ENCODE assay signal across 19 cellular contexts in the genomic region with DNA sequence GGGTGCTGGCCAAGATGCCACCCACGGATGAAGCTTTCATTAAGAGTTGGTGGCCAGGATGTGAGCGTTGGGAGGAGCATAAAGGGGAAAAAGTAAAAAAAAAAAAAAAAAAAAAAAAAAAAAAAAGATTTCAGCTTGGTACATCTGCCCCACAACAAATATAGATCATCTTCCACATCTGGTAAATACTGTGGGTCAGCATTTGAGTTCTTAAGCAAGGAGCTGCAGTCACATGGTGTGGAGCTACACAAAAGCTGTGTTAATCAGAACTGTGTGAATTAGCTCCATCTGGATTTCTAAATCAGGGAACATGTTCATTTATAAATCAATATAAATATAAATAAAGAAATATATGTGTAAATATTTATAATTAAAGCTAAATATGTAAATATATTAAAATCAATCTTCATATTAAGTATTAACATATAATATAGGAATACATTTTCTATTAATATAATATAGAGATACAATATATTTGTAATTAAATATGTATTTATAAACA.
"Had no signal": no experiment of that assay in that cellular context is flagged by ENCODE, and none has a peak within 500 bp of the region (broad histone marks: within the 10 kb centered on the region; RNA-seq: fewer than 3 reads in every experiment).

No MANE protein-coding gene starts in this region.

- H3K9me3 Mint-ChIP-seq: activated CD4-positive, alpha-beta memory T cell treated with anti-CD3 and anti-CD28 coated beads, Interleukin-2, amount 10 ng/mL, durations not matched to agents 7 days and 5 days had no signal

- H3K4me3 Mint-ChIP-seq: activated CD4-positive, alpha-beta memory T cell treated with anti-CD3 and anti-CD28 coated beads, Interleukin-2, amount 10 ng/mL, durations not matched to agents 7 days and 5 days; activated CD4-positive, alpha-beta T cell treated with anti-CD3 and anti-CD28 coated beads for 36 hours; activated CD8-positive, alpha-beta memory T cell treated with anti-CD3 and anti-CD28 coated beads, Interleukin-2, amount 10 ng/mL, durations not matched to agents 7 days and 5 days; activated naive CD8-positive, alpha-beta T cell; nephron; stimulated activated effector memory CD8-positive, alpha-beta T cell treated with anti-CD3 and anti-CD28 coated beads, Interleukin-12 subunit alpha, Interleukin-12 subunit beta, amount 100 ng/mL, for 72 hours had no signal

- H3K27ac ChIP-seq: colonic mucosa, gastroesophageal sphincter, heart left ventricle, left ventricle myocardium inferior, testis, upper lobe of left lung, WERI-Rb-1 had no signal

- H3K4me3 ChIP-seq: colonic mucosa, gastroesophageal sphincter, heart left ventricle, left ventricle myocardium inferior, testis, upper lobe of left lung had no signal

- H3K27ac Mint-ChIP-seq: activated CD4-positive, alpha-beta memory T cell treated with anti-CD3 and anti-CD28 coated beads, Interleukin-2, amount 10 ng/mL, durations not matched to agents 7 days and 5 days; activated CD4-positive, alpha-beta T cell treated with anti-CD3 and anti-CD28 coated beads for 36 hours; activated CD8-positive, alpha-beta memory T cell treated with anti-CD3 and anti-CD28 coated beads, Interleukin-2, amount 10 ng/mL, durations not matched to agents 7 days and 5 days; activated naive CD8-positive, alpha-beta T cell; nephron; progenitor cell of endocrine pancreas; stimulated activated effector memory CD8-positive, alpha-beta T cell treated with anti-CD3 and anti-CD28 coated beads, Interleukin-12 subunit alpha, Interleukin-12 subunit beta, amount 100 ng/mL, for 72 hours had no signal

- H3K4me1 ChIP-seq: colonic mucosa, gastroesophageal sphincter, left ventricle myocardium inferior, testis, upper lobe of left lung had no signal

- ATAC-seq: activated CD4-positive, alpha-beta T cell treated with anti-CD3 and anti-CD28 coated beads for 36 hours; activated CD8-positive, alpha-beta memory T cell treated with anti-CD3 and anti-CD28 coated beads, Interleukin-2, amount 10 ng/mL, durations not matched to agents 7 days and 5 days; gastroesophageal sphincter; heart left ventricle; stimulated activated effector memory CD8-positive, alpha-beta T cell treated with anti-CD3 and anti-CD28 coated beads, Interleukin-12 subunit alpha, Interleukin-12 subunit beta, amount 100 ng/mL, for 72 hours had no signal

- H3K36me3 Mint-ChIP-seq: activated CD8-positive, alpha-beta memory T cell treated with anti-CD3 and anti-CD28 coated beads, Interleukin-2, amount 10 ng/mL, durations not matched to agents 7 days and 5 days; activated naive CD8-positive, alpha-beta T cell; stimulated activated effector memory CD8-positive, alpha-beta T cell treated with anti-CD3 and anti-CD28 coated beads, Interleukin-12 subunit alpha, Interleukin-12 subunit beta, amount 100 ng/mL, for 72 hours had no signal

- H3K9me3 ChIP-seq: colonic mucosa, gastroesophageal sphincter, left ventricle myocardium inferior, testis, upper lobe of left lung had no signal

- DNase-seq: activated CD4-positive, alpha-beta memory T cell treated with anti-CD3 and anti-CD28 coated beads, Interleukin-2, amount 10 ng/mL, durations not matched to agents 7 days and 5 days; activated CD4-positive, alpha-beta T cell treated with anti-CD3 and anti-CD28 coated beads for 36 hours; activated CD8-positive, alpha-beta memory T cell treated with anti-CD3 and anti-CD28 coated beads, Interleukin-2, amount 10 ng/mL, durations not matched to agents 7 days and 5 days; amniotic stem cell; colonic mucosa; heart left ventricle; kidney glomerular epithelial cell; left ventricle myocardium inferior; mammary epithelial cell; midbrain; T-helper 2 cell; testis; upper lobe of left lung; WERI-Rb-1 had no signal

- H3K27me3 ChIP-seq: colonic mucosa, gastroesophageal sphincter, heart left ventricle, testis, upper lobe of left lung had no signal

- H3K36me3 ChIP-seq: colonic mucosa, gastroesophageal sphincter, heart left ventricle, left ventricle myocardium inferior, upper lobe of left lung, WERI-Rb-1 had no signal

- H3K4me1 Mint-ChIP-seq: activated CD4-positive, alpha-beta memory T cell treated with anti-CD3 and anti-CD28 coated beads, Interleukin-2, amount 10 ng/mL, durations not matched to agents 7 days and 5 days; activated CD4-positive, alpha-beta T cell treated with anti-CD3 and anti-CD28 coated beads for 36 hours; activated CD8-positive, alpha-beta memory T cell treated with anti-CD3 and anti-CD28 coated beads, Interleukin-2, amount 10 ng/mL, durations not matched to agents 7 days and 5 days; nephron; stimulated activated effector memory CD8-positive, alpha-beta T cell treated with anti-CD3 and anti-CD28 coated beads, Interleukin-12 subunit alpha, Interleukin-12 subunit beta, amount 100 ng/mL, for 72 hours had no signal

- H3K27me3 Mint-ChIP-seq: activated CD4-positive, alpha-beta memory T cell treated with anti-CD3 and anti-CD28 coated beads, Interleukin-2, amount 10 ng/mL, durations not matched to agents 7 days and 5 days; activated naive CD8-positive, alpha-beta T cell had no signal
